31 cellular contexts compared by ENCODE assay signal in the genomic region with DNA sequence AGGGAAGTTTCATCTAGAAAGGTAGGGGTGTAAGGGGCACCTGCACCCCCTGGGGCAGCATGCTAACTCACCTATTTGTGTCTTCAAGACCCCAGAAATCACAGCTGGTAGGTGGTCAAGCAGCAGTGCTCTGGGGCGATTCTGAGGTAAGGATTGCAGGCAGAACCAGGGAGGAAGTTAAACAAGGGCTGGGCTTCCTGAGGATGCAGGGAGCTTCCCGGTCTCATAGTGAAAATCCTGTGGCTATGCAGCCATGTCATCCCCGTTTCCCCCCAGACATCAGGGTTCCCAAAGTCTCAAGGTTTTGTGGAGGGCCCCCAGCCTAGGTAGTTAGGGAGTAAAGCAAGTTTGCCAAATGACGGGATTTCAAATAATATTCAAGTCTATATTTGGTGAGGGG.
DNase-seq lines count a peak whose midpoint lies in the region; ATAC-seq lines count a peak whose summit lies in the region.
"Had no signal": no experiment of that assay in that cellular context is flagged by ENCODE, and none has a peak within 500 bp of the region (broad histone marks: within the 10 kb centered on the region; RNA-seq: fewer than 3 reads in every experiment).

No MANE protein-coding gene starts in this region.

- peak; percentile 5 for DNase-seq in activated naive CD8-positive, alpha-beta T cell treated with anti-CD3 and anti-CD28 coated beads, Interleukin-2, amount 10 ng/mL, durations not matched to agents 7 days and 5 days
- no peak for DNase-seq in activated naive CD8-positive, alpha-beta T cell treated with anti-CD3 and anti-CD28 coated beads for 36 hours
- DNase-seq in NCI-H69 (lab: John Stamatoyannopoulos, UW): peak; percentile 16
- peak; percentile 46 for DNase-seq in posterior vena cava (ENCODE audit: low spot score)
- no peak for DNase-seq in NCI-H446 treated with DMSO at 0.1 percent for 48 hours (lab: John Stamatoyannopoulos, UW)
- DNase-seq in SKM-1 treated with dmso at 0.1 percent for 144 hours (lab: John Stamatoyannopoulos, UW; ENCODE audit: unreplicated experiment): no peak
- DNase-seq: activated CD8-positive, alpha-beta memory T cell treated with anti-CD3 and anti-CD28 coated beads, Interleukin-2, amount 10 ng/mL, durations not matched to agents 7 days and 5 days; activated T-cell treated with anti-CD3 and anti-CD28 coated beads, Interleukin-2, amount 50 U/mL, for 48 hours; AML-193; CD8-positive, alpha-beta T cell; DMS 273 treated with DMSO at 0.1 percent for 48 hours; dorsolateral prefrontal cortex; GOT3; kidney glomerular epithelial cell; mesendoderm; NCI-H1092; NCI-H1930; NCI-H526 treated with DMSO at 0.1 percent for 48 hours; occipital lobe; stimulated activated CD4-positive, alpha-beta T cell treated with anti-CD3 and anti-CD28 coated beads, Interleukin-1b, Interleukin-23, amount 100 ng/mL, for 48 hours; stimulated activated CD8-positive, alpha-beta memory T cell treated with anti-CD3 and anti-CD28 coated beads, Interleukin-4, amount 100 ng/mL, for 48 hours; stimulated activated naive CD8-positive, alpha-beta T cell treated with anti-CD3 and anti-CD28 coated beads, Interleukin-15, amount 100 ng/mL, for 72 hours had no signal

- no peaks in the 10 kb centered on the region for H3K9me3 Mint-ChIP-seq in activated naive CD8-positive, alpha-beta T cell treated with anti-CD3 and anti-CD28 coated beads, Interleukin-2, amount 10 ng/mL, durations not matched to agents 7 days and 5 days
- H3K9me3 Mint-ChIP-seq in activated naive CD8-positive, alpha-beta T cell treated with anti-CD3 and anti-CD28 coated beads for 36 hours: no peaks in the 10 kb centered on the region
- H3K9me3 Mint-ChIP-seq: CD8-positive, alpha-beta T cell; central memory CD8-positive, alpha-beta T cell; IgD-negative memory B cell; stimulated activated naive CD8-positive, alpha-beta T cell treated with anti-CD3 and anti-CD28 coated beads, Interleukin-15, amount 100 ng/mL, for 72 hours had no signal

- no peak overlapping the region for H3K4me3 ChIP-seq in iPS-20b (ENCODE audit: low read length)
- H3K4me3 ChIP-seq: A549, dorsolateral prefrontal cortex, skin epidermis, thyroid gland had no signal

- H3K4me3 Mint-ChIP-seq in activated naive CD8-positive, alpha-beta T cell treated with anti-CD3 and anti-CD28 coated beads, Interleukin-2, amount 10 ng/mL, durations not matched to agents 7 days and 5 days: no peak overlapping the region
- H3K4me3 Mint-ChIP-seq in activated naive CD8-positive, alpha-beta T cell treated with anti-CD3 and anti-CD28 coated beads for 36 hours: no peak overlapping the region
- H3K4me3 Mint-ChIP-seq: activated CD8-positive, alpha-beta memory T cell treated with anti-CD3 and anti-CD28 coated beads, Interleukin-2, amount 10 ng/mL, durations not matched to agents 7 days and 5 days; CD8-positive, alpha-beta T cell; central memory CD8-positive, alpha-beta T cell; IgD-negative memory B cell; stimulated activated naive CD8-positive, alpha-beta T cell treated with anti-CD3 and anti-CD28 coated beads, Interleukin-15, amount 100 ng/mL, for 72 hours had no signal

- H3K27me3 Mint-ChIP-seq in activated naive CD8-positive, alpha-beta T cell treated with anti-CD3 and anti-CD28 coated beads, Interleukin-2, amount 10 ng/mL, durations not matched to agents 7 days and 5 days: peaks cover 15% of the 10 kb centered on the region
- H3K27me3 Mint-ChIP-seq in activated naive CD8-positive, alpha-beta T cell treated with anti-CD3 and anti-CD28 coated beads for 36 hours: no peaks in the 10 kb centered on the region
- H3K27me3 Mint-ChIP-seq: activated naive CD8-positive, alpha-beta T cell; stimulated activated naive CD8-positive, alpha-beta T cell treated with anti-CD3 and anti-CD28 coated beads, Interleukin-15, amount 100 ng/mL, for 72 hours had no signal

- intact Hi-C loops in posterior vena cava (cut with DNase I): no loop called here

- no peak overlapping the region for H3K27ac ChIP-seq in iPS-20b (ENCODE audit: low read length)
- H3K27ac ChIP-seq: A549, dorsolateral prefrontal cortex had no signal

- no peak overlapping the region for H3K27ac Mint-ChIP-seq in activated naive CD8-positive, alpha-beta T cell treated with anti-CD3 and anti-CD28 coated beads, Interleukin-2, amount 10 ng/mL, durations not matched to agents 7 days and 5 days
- H3K27ac Mint-ChIP-seq in activated naive CD8-positive, alpha-beta T cell treated with anti-CD3 and anti-CD28 coated beads for 36 hours: no peak overlapping the region
- H3K27ac Mint-ChIP-seq: activated CD8-positive, alpha-beta memory T cell treated with anti-CD3 and anti-CD28 coated beads, Interleukin-2, amount 10 ng/mL, durations not matched to agents 7 days and 5 days; activated naive CD8-positive, alpha-beta T cell; CD8-positive, alpha-beta T cell; IgD-negative memory B cell; stimulated activated naive CD8-positive, alpha-beta T cell treated with anti-CD3 and anti-CD28 coated beads, Interleukin-15, amount 100 ng/mL, for 72 hours had no signal

- POLR2A ChIA-PET in activated naive CD8-positive, alpha-beta T cell treated with anti-CD3 and anti-CD28 coated beads, Interleukin-2, amount 10 ng/mL, durations not matched to agents 7 days and 5 days (lab: Charles Lee): no interaction called here

- no peaks in the 10 kb centered on the region for H3K4me1 Mint-ChIP-seq in activated naive CD8-positive, alpha-beta T cell treated with anti-CD3 and anti-CD28 coated beads, Interleukin-2, amount 10 ng/mL, durations not matched to agents 7 days and 5 days
- H3K4me1 Mint-ChIP-seq in activated naive CD8-positive, alpha-beta T cell treated with anti-CD3 and anti-CD28 coated beads for 36 hours: no peaks in the 10 kb centered on the region
- H3K4me1 Mint-ChIP-seq: activated CD8-positive, alpha-beta memory T cell treated with anti-CD3 and anti-CD28 coated beads, Interleukin-2, amount 10 ng/mL, durations not matched to agents 7 days and 5 days; central memory CD8-positive, alpha-beta T cell; IgD-negative memory B cell; stimulated activated naive CD8-positive, alpha-beta T cell treated with anti-CD3 and anti-CD28 coated beads, Interleukin-15, amount 100 ng/mL, for 72 hours had no signal

- no peak for ATAC-seq in activated naive CD8-positive, alpha-beta T cell treated with anti-CD3 and anti-CD28 coated beads, Interleukin-2, amount 10 ng/mL, durations not matched to agents 7 days and 5 days (ENCODE audit: low read depth)
- ATAC-seq in HG03378 (IDR thresholded peaks at IDR 0.05; ENCODE audit: unreplicated experiment): no peak
- ATAC-seq: A549; activated CD8-positive, alpha-beta memory T cell treated with anti-CD3 and anti-CD28 coated beads, Interleukin-2, amount 10 ng/mL, durations not matched to agents 7 days and 5 days; CD8-positive, alpha-beta T cell; Panc1; stimulated activated naive CD8-positive, alpha-beta T cell treated with anti-CD3 and anti-CD28 coated beads, Interleukin-15, amount 100 ng/mL, for 72 hours had no signal

- H3K36me3 ChIP-seq in iPS-20b (ENCODE audit: insufficient read depth, low read depth, low read length): no peaks in the 10 kb centered on the region
- H3K36me3 ChIP-seq: thyroid gland had no signal

- peak overlapping the region; percentile 47; the same call in 1 of the 2 replicates for H3K9ac ChIP-seq in iPS-20b (ENCODE audit: low read depth, low read length)

- H3K27me3 ChIP-seq in iPS-20b (ENCODE audit: insufficient read depth, low read length): 0 out of 2 replicates have a peak, but pooled peaks cover 7% of the 10 kb centered on the region
- H3K27me3 ChIP-seq: thyroid gland had no signal

- peaks cover 6% of the 10 kb centered on the region; the same call in 1 of the 2 replicates for H3K4me1 ChIP-seq in iPS-20b (ENCODE audit: insufficient read depth, low read length)
- H3K4me1 ChIP-seq: A549, thyroid gland had no signal

- H3K9me3 ChIP-seq in iPS-20b (ENCODE audit: insufficient read depth, low read depth, low read length): no peaks in the 10 kb centered on the region
- H3K9me3 ChIP-seq: A549, thyroid gland had no signal

- H3K36me3 Mint-ChIP-seq in activated naive CD8-positive, alpha-beta T cell treated with anti-CD3 and anti-CD28 coated beads, Interleukin-2, amount 10 ng/mL, durations not matched to agents 7 days and 5 days: no peaks in the 10 kb centered on the region
- H3K36me3 Mint-ChIP-seq in activated naive CD8-positive, alpha-beta T cell treated with anti-CD3 and anti-CD28 coated beads for 36 hours: no peaks in the 10 kb centered on the region
- H3K36me3 Mint-ChIP-seq: activated CD8-positive, alpha-beta memory T cell treated with anti-CD3 and anti-CD28 coated beads, Interleukin-2, amount 10 ng/mL, durations not matched to agents 7 days and 5 days; activated naive CD8-positive, alpha-beta T cell; CD8-positive, alpha-beta T cell had no signal

Comparison
In these comparisons a context has a peak if more than half of its experiments do, and no peak if none do; other contexts are left out.
1. DNase-seq: peak in activated naive CD8-positive, alpha-beta T cell treated with anti-CD3 and anti-CD28 coated beads, Interleukin-2, amount 10 ng/mL, durations not matched to agents 7 days and 5 days (single experiment), NCI-H69 (single experiment) and posterior vena cava (single experiment); none in activated naive CD8-positive, alpha-beta T cell treated with anti-CD3 and anti-CD28 coated beads for 36 hours (single experiment), NCI-H446 treated with DMSO at 0.1 percent for 48 hours (single experiment) and SKM-1 treated with dmso at 0.1 percent for 144 hours (single experiment).